In genomic region chr16:69410285-69410990, GRCh38 we compare ENCODE assay signal across 1 cellular context.
TF ChIP-seq lines count a peak whose summit lies in the region.

No MANE protein-coding gene starts in this region.

TF ChIP-seq in HepG2, 621 proteins besides CTCF, POLR2A, EP300 and RAD21:
- peak; percentile 80 for TF ChIP-seq ZKSCAN1 (IDR thresholded peaks at IDR 0.05; ENCODE audit: low read length)
- no peak for TF ChIP-seq HIC2 (CRISPR knock-in tag; IDR thresholded peaks at IDR 0.05; ENCODE audit: low read depth)
